ENCODE assay signal across 20 cellular contexts in genomic region chr5:168833936-168834335, GRCh38.
"Had no signal": no experiment of that assay in that cellular context is flagged by ENCODE, and none has a peak within 500 bp of the region (broad histone marks: within the 10 kb centered on the region; RNA-seq: fewer than 3 reads in every experiment).

No MANE protein-coding gene starts in this region.

- H3K27me3 ChIP-seq: brain microvascular endothelial cell, colonic mucosa had no signal

- H3K9me3 Mint-ChIP-seq: activated naive CD4-positive, alpha-beta T cell treated with anti-CD3 and anti-CD28 coated beads for 36 hours; central memory CD8-positive, alpha-beta T cell; mesothelial cell of epicardium; natural killer cell treated with Interleukin-12 subunit alpha and Interleukin-12 subunit beta and Interleukin-15 and Interleukin-18, amount 100 ng/mL, for 72 hours; stimulated activated naive B cell treated with anti-CD40 and anti-IgM and Interleukin-4, amounts not matched to agents 10 μg/mL and 1 μg/mL and 100 μg/mL, for 72 hours had no signal

- H3K4me3 Mint-ChIP-seq: activated CD8-positive, alpha-beta memory T cell treated with anti-CD3 and anti-CD28 coated beads, Interleukin-2, amount 10 ng/mL, durations not matched to agents 7 days and 5 days; activated naive CD4-positive, alpha-beta T cell treated with anti-CD3 and anti-CD28 coated beads for 36 hours; central memory CD8-positive, alpha-beta T cell; mesothelial cell of epicardium; natural killer cell treated with Interleukin-12 subunit alpha and Interleukin-12 subunit beta and Interleukin-15 and Interleukin-18, amount 100 ng/mL, for 72 hours; stimulated activated naive B cell treated with anti-CD40 and anti-IgM and Interleukin-4, amounts not matched to agents 10 μg/mL and 1 μg/mL and 100 μg/mL, for 72 hours had no signal

- H3K27ac Mint-ChIP-seq: activated CD8-positive, alpha-beta memory T cell treated with anti-CD3 and anti-CD28 coated beads, Interleukin-2, amount 10 ng/mL, durations not matched to agents 7 days and 5 days; activated naive CD4-positive, alpha-beta T cell treated with anti-CD3 and anti-CD28 coated beads for 36 hours; mesothelial cell of epicardium; natural killer cell treated with Interleukin-12 subunit alpha and Interleukin-12 subunit beta and Interleukin-15 and Interleukin-18, amount 100 ng/mL, for 72 hours; stimulated activated naive B cell treated with anti-CD40 and anti-IgM and Interleukin-4, amounts not matched to agents 10 μg/mL and 1 μg/mL and 100 μg/mL, for 72 hours had no signal

- ATAC-seq: activated CD8-positive, alpha-beta memory T cell treated with anti-CD3 and anti-CD28 coated beads, Interleukin-2, amount 10 ng/mL, durations not matched to agents 7 days and 5 days; gastrocnemius medialis; lower lobe of right lung; natural killer cell treated with Interleukin-12 subunit alpha and Interleukin-12 subunit beta and Interleukin-15 and Interleukin-18, amount 100 ng/mL, for 72 hours; stimulated activated naive B cell treated with anti-CD40 and anti-IgM and Interleukin-4, amounts not matched to agents 10 μg/mL and 1 μg/mL and 100 μg/mL, for 72 hours; upper lobe of right lung had no signal

- H3K4me1 Mint-ChIP-seq: central memory CD8-positive, alpha-beta T cell had no signal

- H3K27ac ChIP-seq: brain microvascular endothelial cell, colonic mucosa, gastrocnemius medialis, lower lobe of right lung, spleen, thoracic aorta, upper lobe of right lung had no signal

- H3K36me3 ChIP-seq: brain microvascular endothelial cell, colonic mucosa, gastrocnemius medialis, lower lobe of right lung, spleen, thoracic aorta, upper lobe of right lung had no signal

- DNase-seq: activated CD8-positive, alpha-beta memory T cell treated with anti-CD3 and anti-CD28 coated beads, Interleukin-2, amount 10 ng/mL, durations not matched to agents 7 days and 5 days; activated naive CD4-positive, alpha-beta T cell treated with anti-CD3 and anti-CD28 coated beads for 36 hours; activated T-cell treated with anti-CD3 and anti-CD28 coated beads, Interleukin-2, amount 50 U/mL, for 1 hour; aorta; brain microvascular endothelial cell; colonic mucosa; erythroblast; gastrocnemius medialis; head of caudate nucleus; lower lobe of right lung; nucleus accumbens; spleen; stimulated activated CD4-positive, alpha-beta T cell treated with anti-CD3 and anti-CD28 coated beads, Interleukin-4, amount 100 ng/mL, for 4 hours; stimulated activated naive B cell treated with anti-CD40 and anti-IgM and Interleukin-4, amounts not matched to agents 10 μg/mL and 1 μg/mL and 100 μg/mL, for 72 hours; T1000; upper lobe of right lung had no signal

- H3K9me3 ChIP-seq: colonic mucosa, gastrocnemius medialis, lower lobe of right lung, spleen, thoracic aorta, upper lobe of right lung had no signal

- H3K4me3 ChIP-seq: colonic mucosa, gastrocnemius medialis, lower lobe of right lung, spleen, thoracic aorta, upper lobe of right lung had no signal

- H3K4me1 ChIP-seq: colonic mucosa, gastrocnemius medialis, lower lobe of right lung, spleen, upper lobe of right lung had no signal

- H3K36me3 Mint-ChIP-seq: activated CD8-positive, alpha-beta memory T cell treated with anti-CD3 and anti-CD28 coated beads, Interleukin-2, amount 10 ng/mL, durations not matched to agents 7 days and 5 days; mesothelial cell of epicardium; natural killer cell treated with Interleukin-12 subunit alpha and Interleukin-12 subunit beta and Interleukin-15 and Interleukin-18, amount 100 ng/mL, for 72 hours; stimulated activated naive B cell treated with anti-CD40 and anti-IgM and Interleukin-4, amounts not matched to agents 10 μg/mL and 1 μg/mL and 100 μg/mL, for 72 hours had no signal
